1 cellular context compared by ENCODE assay signal in the genomic region with DNA sequence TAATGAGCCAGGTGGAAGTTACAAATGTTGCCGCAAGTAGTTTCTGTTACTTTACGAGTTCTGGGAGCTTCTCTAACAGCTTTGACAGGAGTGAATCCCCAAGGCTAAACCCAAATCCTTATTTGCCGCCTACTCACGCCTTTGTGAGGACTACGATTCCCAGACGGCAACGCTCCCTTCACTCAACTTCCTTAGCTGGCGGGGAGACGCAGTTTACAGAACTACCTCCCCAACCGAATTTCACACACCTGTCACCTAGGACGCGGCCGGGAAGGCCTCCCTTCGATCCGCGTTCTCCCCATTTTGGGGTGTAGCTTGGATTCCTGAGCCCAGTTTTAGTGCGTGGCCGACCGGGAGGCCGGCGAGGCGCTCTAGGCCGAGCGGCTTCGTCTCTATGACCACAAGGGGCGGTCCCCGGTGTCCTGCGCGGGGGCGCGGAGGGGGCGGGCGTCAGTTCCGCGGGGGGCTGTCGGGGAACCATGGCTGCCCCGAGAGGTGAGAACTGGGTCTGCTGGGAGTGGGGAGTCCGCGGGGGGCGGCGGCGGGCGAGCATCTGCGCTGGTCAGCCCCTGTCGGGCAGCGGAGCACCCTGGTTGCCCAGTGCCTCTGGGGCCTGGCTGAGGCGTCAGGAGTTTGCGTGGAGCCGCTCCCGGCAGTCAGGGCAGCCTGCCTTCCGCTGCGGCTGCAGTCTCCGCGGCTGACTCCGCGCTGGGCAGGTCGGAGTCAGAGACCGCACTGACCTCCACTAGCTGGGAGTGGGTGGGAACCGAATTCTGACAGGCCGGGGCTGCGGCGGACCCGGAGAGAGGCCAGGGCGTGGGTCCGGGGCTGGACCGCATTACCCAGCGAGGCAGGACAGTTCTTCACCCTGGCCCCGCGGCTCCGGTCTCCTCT.
A peak's percentile ranks its signal among the peaks of the same experiment; 100 is the strongest.
TF ChIP-seq lines count a peak whose summit lies in the region.

TSS of gene SLC35A1 (plus strand) at position 450 of the 894 bp plus-strand sequence. CDS start at position 480, 30 bp downstream.

TF ChIP-seq in K562, 482 proteins besides CTCF, POLR2A, EP300 and RAD21 (continued from another document and continues in another):
- TF ChIP-seq ZBTB12 (CRISPR knock-in tag; IDR thresholded peaks at IDR 0.05) (0 out of 2 replicates have a peak, but pooled peaks have one; percentile 30), CBFB (CRISPR knock-in tag; IDR thresholded peaks at IDR 0.05) (0 out of 2 replicates have a peak, but pooled peaks have one; percentile 46), ELF1 (tag; IDR thresholded peaks at IDR 0.05) (peak; percentile 94), HMGN3 (IDR thresholded peaks at IDR 0.05; ENCODE audit: borderline replicate concordance, extremely low read depth, insufficient read length, low read depth, low read length) (peak; percentile 58), TAF9B (IDR thresholded peaks at IDR 0.05; ENCODE audit: partially characterized antibody) (peak; percentile 76), SRSF1 (IDR thresholded peaks at IDR 0.05; ENCODE audit: low read depth, low read length) (0 out of 2 replicates have a peak, but pooled peaks have one; percentile 62), USF1 (CRISPR knock-in tag; IDR thresholded peaks at IDR 0.05) (peak; percentile 29; the same call in 1 of the 2 replicates), MEIS2 (IDR thresholded peaks at IDR 0.05; ENCODE audit: partially characterized antibody) (peak; percentile 52), ZNF143 (CRISPR knock-in tag; IDR thresholded peaks at IDR 0.05) (peak; percentile 91), FOXK2 (conservative IDR thresholded peaks at IDR 0.05 in 1 of 2, IDR thresholded peaks at IDR 0.05 in 1 of 2; ENCODE audit: low read depth in 2 of 2) (peak in 1 of 2 experiments; percentile 35; a peak in 2 of 4 replicates), ZNF75A (CRISPR knock-in tag; IDR thresholded peaks at IDR 0.05) (no peak), KLF13 (tag; IDR thresholded peaks at IDR 0.05; ENCODE audit: borderline replicate concordance, low read depth) (peak; percentile 67; the same call in 1 of the 2 replicates), HCFC1 (IDR thresholded peaks at IDR 0.05; ENCODE audit: low read depth, low read length) (peak; percentile 87), LCOR (CRISPR knock-in tag; IDR thresholded peaks at IDR 0.05) (peak; percentile 96), SRF (CRISPR knock-in tag; IDR thresholded peaks at IDR 0.05) (peak in 1 of 2 experiments; percentile 82; a peak in 2 of 4 replicates), LARP7 (IDR thresholded peaks at IDR 0.05) (0 out of 2 replicates have a peak, but pooled peaks have one; percentile 37), SP2 (IDR thresholded peaks at IDR 0.05; ENCODE audit: extremely low read depth, low read depth, low read length, poor library complexity, severe bottlenecking) (peak; percentile 91), ZNF146 (CRISPR knock-in tag; IDR thresholded peaks at IDR 0.05; ENCODE audit: unreplicated experiment) (no peak), CXXC5 (CRISPR knock-in tag; IDR thresholded peaks at IDR 0.05) (peak; percentile 77), CREB1 (IDR thresholded peaks at IDR 0.05) (peak; percentile 47; the same call in 1 of the 2 replicates), CREB1 (CRISPR knock-in tag; IDR thresholded peaks at IDR 0.05) (peak; percentile 79), ZNF766 (CRISPR knock-in tag; conservative IDR thresholded peaks at IDR 0.05) (peak; percentile 15), RBM34 (IDR thresholded peaks at IDR 0.05; ENCODE audit: borderline replicate concordance, insufficient read depth, low read length) (no peak), TFAP4 (CRISPR knock-in tag; IDR thresholded peaks at IDR 0.05; ENCODE audit: borderline replicate concordance) (peak; percentile 75), ETV1 (tag; conservative IDR thresholded peaks at IDR 0.05; ENCODE audit: low read depth) (peak; percentile 40; the same call in 1 of the 2 replicates), KDM5B (IDR thresholded peaks at IDR 0.05; ENCODE audit: insufficient replicate concordance, low read depth, low read length) (peak; percentile 62), POLR2B (IDR thresholded peaks at IDR 0.05; ENCODE audit: low read depth, partially characterized antibody) (peak; percentile 76), NFIC (IDR thresholded peaks at IDR 0.05) (peak; percentile 60), ZNF407 (IDR thresholded peaks at IDR 0.05; ENCODE audit: low read depth) (no peak), PML (IDR thresholded peaks at IDR 0.05; ENCODE audit: low read length) (0 out of 2 replicates have a peak, but pooled peaks have one; percentile 42), PHF21A (IDR thresholded peaks at IDR 0.05; ENCODE audit: borderline replicate concordance, low read depth) (0 out of 2 replicates have a peak, but pooled peaks have one; percentile 47), FOXA3 (CRISPR knock-in tag; conservative IDR thresholded peaks at IDR 0.05 in 1 of 2, IDR thresholded peaks at IDR 0.05 in 1 of 2) (0 out of 4 replicates have a peak, but pooled peaks of 1 of the 2 experiments have one; percentile 42), ARID1B (IDR thresholded peaks at IDR 0.05) (peak; percentile 6; the same call in 1 of the 2 replicates), ETV5 (CRISPR knock-in tag; IDR thresholded peaks at IDR 0.05; ENCODE audit: low read depth) (peak; percentile 53), MAX (CRISPR knock-in tag; IDR thresholded peaks at IDR 0.05) (peak; percentile 41)
- TF ChIP-seq, protein P1, sequence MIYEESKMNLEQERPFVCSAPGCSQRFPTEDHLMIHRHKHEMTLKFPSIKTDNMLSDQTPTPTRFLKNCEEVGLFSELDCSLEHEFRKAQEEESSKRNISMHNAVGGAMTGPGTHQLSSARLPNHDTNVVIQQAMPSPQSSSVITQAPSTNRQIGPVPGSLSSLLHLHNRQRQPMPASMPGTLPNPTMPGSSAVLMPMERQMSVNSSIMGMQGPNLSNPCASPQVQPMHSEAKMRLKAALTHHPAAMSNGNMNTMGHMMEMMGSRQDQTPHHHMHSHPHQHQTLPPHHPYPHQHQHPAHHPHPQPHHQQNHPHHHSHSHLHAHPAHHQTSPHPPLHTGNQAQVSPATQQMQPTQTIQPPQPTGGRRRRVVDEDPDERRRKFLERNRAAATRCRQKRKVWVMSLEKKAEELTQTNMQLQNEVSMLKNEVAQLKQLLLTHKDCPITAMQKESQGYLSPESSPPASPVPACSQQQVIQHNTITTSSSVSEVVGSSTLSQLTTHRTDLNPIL (CRISPR knock-in tag; IDR thresholded peaks at IDR 0.05) = no peak
- TF ChIP-seq, protein P2, sequence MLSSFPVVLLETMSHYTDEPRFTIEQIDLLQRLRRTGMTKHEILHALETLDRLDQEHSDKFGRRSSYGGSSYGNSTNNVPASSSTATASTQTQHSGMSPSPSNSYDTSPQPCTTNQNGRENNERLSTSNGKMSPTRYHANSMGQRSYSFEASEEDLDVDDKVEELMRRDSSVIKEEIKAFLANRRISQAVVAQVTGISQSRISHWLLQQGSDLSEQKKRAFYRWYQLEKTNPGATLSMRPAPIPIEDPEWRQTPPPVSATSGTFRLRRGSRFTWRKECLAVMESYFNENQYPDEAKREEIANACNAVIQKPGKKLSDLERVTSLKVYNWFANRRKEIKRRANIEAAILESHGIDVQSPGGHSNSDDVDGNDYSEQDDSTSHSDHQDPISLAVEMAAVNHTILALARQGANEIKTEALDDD (IDR thresholded peaks at IDR 0.05) = peak; percentile 75; the same call in 1 of the 2 replicates
- TF ChIP-seq, protein P3, sequence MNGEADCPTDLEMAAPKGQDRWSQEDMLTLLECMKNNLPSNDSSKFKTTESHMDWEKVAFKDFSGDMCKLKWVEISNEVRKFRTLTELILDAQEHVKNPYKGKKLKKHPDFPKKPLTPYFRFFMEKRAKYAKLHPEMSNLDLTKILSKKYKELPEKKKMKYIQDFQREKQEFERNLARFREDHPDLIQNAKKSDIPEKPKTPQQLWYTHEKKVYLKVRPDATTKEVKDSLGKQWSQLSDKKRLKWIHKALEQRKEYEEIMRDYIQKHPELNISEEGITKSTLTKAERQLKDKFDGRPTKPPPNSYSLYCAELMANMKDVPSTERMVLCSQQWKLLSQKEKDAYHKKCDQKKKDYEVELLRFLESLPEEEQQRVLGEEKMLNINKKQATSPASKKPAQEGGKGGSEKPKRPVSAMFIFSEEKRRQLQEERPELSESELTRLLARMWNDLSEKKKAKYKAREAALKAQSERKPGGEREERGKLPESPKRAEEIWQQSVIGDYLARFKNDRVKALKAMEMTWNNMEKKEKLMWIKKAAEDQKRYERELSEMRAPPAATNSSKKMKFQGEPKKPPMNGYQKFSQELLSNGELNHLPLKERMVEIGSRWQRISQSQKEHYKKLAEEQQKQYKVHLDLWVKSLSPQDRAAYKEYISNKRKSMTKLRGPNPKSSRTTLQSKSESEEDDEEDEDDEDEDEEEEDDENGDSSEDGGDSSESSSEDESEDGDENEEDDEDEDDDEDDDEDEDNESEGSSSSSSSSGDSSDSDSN (IDR thresholded peaks at IDR 0.05; ENCODE audit: borderline replicate concordance in 1 of 2, low read depth in 2 of 2, low read length in 2 of 2) = peak; percentile 64 to 92; a peak in 3 of 4 replicates
